ENCODE assay signal across 14 cellular contexts in the genomic region with DNA sequence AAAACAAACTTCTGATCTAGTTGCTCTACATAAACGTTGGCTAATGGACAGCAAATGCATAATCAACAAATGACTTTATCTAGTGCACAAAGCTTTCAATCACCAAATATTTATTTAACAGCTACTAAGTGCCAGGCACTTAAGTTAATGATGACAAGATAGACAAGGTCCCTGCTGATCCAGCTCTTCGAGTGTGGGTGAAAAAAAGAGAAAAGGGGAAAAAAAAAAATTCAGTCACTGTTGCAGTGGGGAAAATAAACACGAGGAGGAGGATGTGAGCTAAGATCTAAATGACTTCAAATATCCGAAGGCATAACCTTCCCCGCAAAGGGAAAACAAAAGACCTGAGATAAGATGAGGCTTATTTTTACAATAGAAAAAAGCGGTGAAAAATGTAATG. TPM values are rescaled to one million over a fixed set of nuclear protein-coding genes. Genes with fewer than 3 reads are reported as not detected.
DNase-seq lines count a peak whose midpoint lies in the region; ATAC-seq and TF ChIP-seq lines count a peak whose summit lies in the region.
"Had no signal": no experiment of that assay in that cellular context is flagged by ENCODE, and none has a peak within 500 bp of the region (broad histone marks: within the 10 kb centered on the region; RNA-seq: fewer than 3 reads in every experiment).

No MANE protein-coding gene starts in this region.

- no peak overlapping the region for H3K27ac ChIP-seq in CD8-positive, alpha-beta T cell (ENCODE audit: low read depth, low read length)
- H3K27ac ChIP-seq in coronary artery: no peak overlapping the region
- H3K27ac ChIP-seq: ovary had no signal

- no peak overlapping the region for H3K4me3 Mint-ChIP-seq in CD8-positive, alpha-beta T cell
- H3K4me3 Mint-ChIP-seq: stimulated activated memory B cell treated with anti-CD40 and anti-IgM and Interleukin-4, amounts not matched to agents 10 μg/mL and 1 μg/mL and 100 μg/mL, for 72 hours; T-helper 1 cell treated with Interleukin-12 subunit alpha and Interleukin-12 subunit beta and Interleukin-4 antibody, amounts not matched to agents 30 μg/mL and 1 μg/mL, for 36 hours had no signal

- H3K4me1 Mint-ChIP-seq in CD8-positive, alpha-beta T cell (ENCODE audit: low read depth): peaks cover 70% of the 10 kb centered on the region

- intact Hi-C loops in CD8-positive, alpha-beta T cell (cut with DNase I, micrococcal nuclease): loop anchor here in 1 of 2 experiments (1.0 kb wide), 1 partner anchor 105 kb away; no protein-coding TSS in a partner anchor

- H3K9me3 Mint-ChIP-seq in CD8-positive, alpha-beta T cell: no peaks in the 10 kb centered on the region
- H3K9me3 Mint-ChIP-seq: stimulated activated memory B cell treated with anti-CD40 and anti-IgM and Interleukin-4, amounts not matched to agents 10 μg/mL and 1 μg/mL and 100 μg/mL, for 72 hours; T-helper 1 cell treated with Interleukin-12 subunit alpha and Interleukin-12 subunit beta and Interleukin-4 antibody, amounts not matched to agents 30 μg/mL and 1 μg/mL, for 36 hours had no signal

- no peaks in the 10 kb centered on the region for H3K9me3 ChIP-seq in CD8-positive, alpha-beta T cell (ENCODE audit: low read length)
- H3K9me3 ChIP-seq: ovary had no signal

- ATAC-seq in CD8-positive, alpha-beta T cell: no peak
- ATAC-seq in GM18907 (IDR thresholded peaks at IDR 0.05; ENCODE audit: unreplicated experiment): no peak
- ATAC-seq: stimulated activated memory B cell treated with anti-CD40 and anti-IgM and Interleukin-4, amounts not matched to agents 10 μg/mL and 1 μg/mL and 100 μg/mL, for 72 hours had no signal

- no peak overlapping the region for H3K4me3 ChIP-seq in CD8-positive, alpha-beta T cell (ENCODE audit: low read depth, low read length)
- H3K4me3 ChIP-seq in fibroblast of the aortic adventitia (ENCODE audit: low read depth, low read length) (no peak overlapping the region), coronary artery (no peak overlapping the region)
- H3K4me3 ChIP-seq: ovary had no signal

- H3K36me3 ChIP-seq in CD8-positive, alpha-beta T cell (ENCODE audit: insufficient read depth, low read length): peaks cover 15% of the 10 kb centered on the region
- H3K36me3 ChIP-seq: ovary had no signal

- TF ChIP-seq CTCF in CD8-positive, alpha-beta T cell (IDR thresholded peaks at IDR 0.05): no peak
- TF ChIP-seq CTCF in fibroblast of the aortic adventitia (IDR thresholded peaks at IDR 0.05; ENCODE audit: insufficient read depth, low read length) (peak; percentile 12), coronary artery (IDR thresholded peaks at IDR 0.05) (no peak)

- POLR2A ChIA-PET in CD8-positive, alpha-beta T cell (lab: Charles Lee): no interaction called here

- peaks cover 73% of the 10 kb centered on the region for H3K36me3 Mint-ChIP-seq in CD8-positive, alpha-beta T cell

- DNase-seq in NCI-H1092 treated with DMSO at 0.1 percent for 48 hours (lab: John Stamatoyannopoulos, UW): peak; percentile 25
- no peak for DNase-seq in NCI-H1092 (lab: John Stamatoyannopoulos, UW)
- DNase-seq in CD8-positive, alpha-beta T cell: no peak
- peak; percentile 88 for DNase-seq in NCI-H774 (lab: John Stamatoyannopoulos, UW)
- DNase-seq in fibroblast of the aortic adventitia (ENCODE audit: low read depth): no peak
- no peak for DNase-seq in coronary artery (ENCODE audit: low spot score)
- DNase-seq in NOMO-1 treated with dmso at 0.1 percent for 144 hours (lab: John Stamatoyannopoulos, UW; ENCODE audit: unreplicated experiment): no peak
- DNase-seq: kidney, NCI-H524, ovary, RPMI8226 had no signal

- peaks cover 42% of the 10 kb centered on the region for H3K4me1 ChIP-seq in CD8-positive, alpha-beta T cell (ENCODE audit: insufficient read depth, low read length)

- H3K27me3 ChIP-seq in CD8-positive, alpha-beta T cell (ENCODE audit: insufficient read depth, low read length): no peaks in the 10 kb centered on the region
- H3K27me3 ChIP-seq: ovary had no signal

- CTCF ChIA-PET in CD8-positive, alpha-beta T cell (lab: Charles Lee): interaction anchor here (0.7 to 1.4 kb wide), 6 partner anchors 9 to 51 kb away, joined by 3 to 5 read pairs (median 4); a partner anchor contains a TSS

- peak overlapping the region; percentile 24 for H3K27ac Mint-ChIP-seq in CD8-positive, alpha-beta T cell
- H3K27ac Mint-ChIP-seq: stimulated activated memory B cell treated with anti-CD40 and anti-IgM and Interleukin-4, amounts not matched to agents 10 μg/mL and 1 μg/mL and 100 μg/mL, for 72 hours; T-helper 1 cell treated with Interleukin-12 subunit alpha and Interleukin-12 subunit beta and Interleukin-4 antibody, amounts not matched to agents 30 μg/mL and 1 μg/mL, for 36 hours had no signal

- H3K27me3 Mint-ChIP-seq in CD8-positive, alpha-beta T cell (ENCODE audit: low read depth): no peaks in the 10 kb centered on the region
- H3K27me3 Mint-ChIP-seq: stimulated activated memory B cell treated with anti-CD40 and anti-IgM and Interleukin-4, amounts not matched to agents 10 μg/mL and 1 μg/mL and 100 μg/mL, for 72 hours had no signal

RNA-seq across cellular contexts. Expression of a gene that starts 9.6 kb away (rescaled TPM):
- 10 to 100 TPM; 93.5 to 96.0 TPM for total RNA-seq in CD8-positive, alpha-beta T cell
- 66.2 and 108 TPM in 2 replicates for total RNA-seq in fibroblast of the aortic adventitia (ENCODE audit: low replicate concordance)

RNA-seq across cellular contexts. Expression of a gene that starts 51.7 kb away (rescaled TPM):
- total RNA-seq in CD8-positive, alpha-beta T cell: 1 to 10 TPM; 1.1 to 1.7 TPM
- total RNA-seq in fibroblast of the aortic adventitia (ENCODE audit: low replicate concordance): 8.1 and 13.3 TPM in 2 replicates

Comparison
In these comparisons a context has a peak if more than half of its experiments do, and no peak if none do; other contexts are left out.
1. DNase-seq: peak in NCI-H1092 treated with DMSO at 0.1 percent for 48 hours (single experiment) and NCI-H774 (single experiment); none in NCI-H1092 (single experiment), CD8-positive, alpha-beta T cell (0 of 7), fibroblast of the aortic adventitia (single experiment), coronary artery (single experiment) and NOMO-1 treated with dmso at 0.1 percent for 144 hours (single experiment).